ENCODE assay signal across 20 cellular contexts in genomic region chr4:70931359-70931758, GRCh38. TPM values are rescaled to one million over a fixed set of nuclear protein-coding genes. Genes with fewer than 3 reads are reported as not detected.
A peak's percentile ranks its signal among the peaks of the same experiment; 100 is the strongest.
DNase-seq lines count a peak whose midpoint lies in the region; ATAC-seq, FAIRE-seq and TF ChIP-seq lines count a peak whose summit lies in the region.
"Had no signal": no experiment of that assay in that cellular context is flagged by ENCODE, and none has a peak within 500 bp of the region (broad histone marks: within the 10 kb centered on the region; RNA-seq: fewer than 3 reads in every experiment).

No MANE protein-coding gene starts in this region.

- H3K56ac ChIP-seq in H1 (replicated peaks; ENCODE audit: insufficient read length, low read depth, low read length), result no peak overlapping the region

- H4K91ac ChIP-seq in H1 (replicated peaks; ENCODE audit: insufficient read length, low read length), result no peak overlapping the region

- no peak overlapping the region for H3K4ac ChIP-seq in H1 (replicated peaks; ENCODE audit: insufficient read length, low read depth, low read length)

- no peaks in the 10 kb centered on the region for H3K23me2 ChIP-seq in H1 (ENCODE audit: low read depth, low read length)

- H3K18ac ChIP-seq in H1 (ENCODE audit: extremely low read depth, low read length), result no peak overlapping the region

- H3K9ac ChIP-seq in OCI-LY1 (ENCODE audit: low read length), result peak overlapping the region; percentile 52
- no peak overlapping the region for H3K9ac ChIP-seq in H1 (replicated peaks in 1 of 4; ENCODE audit: extremely low read depth in 1 of 4, low read depth in 3 of 4, low read length in 3 of 4)

- peak overlapping the region; percentile 48; the same call in 1 of the 2 replicates for H3K27ac Mint-ChIP-seq in GM23338
- H3K27ac Mint-ChIP-seq in stimulated activated memory B cell treated with anti-CD40 and anti-IgM and Interleukin-4, amounts not matched to agents 10 μg/mL and 1 μg/mL and 100 μg/mL, for 72 hours, result peak overlapping the region; percentile 76

- H2AFZ ChIP-seq in GM23338 (no peak overlapping the region), OCI-LY1 (ENCODE audit: low read length) (no peak overlapping the region), H1 (ENCODE audit: low read length) (no peak overlapping the region)

- H3K14ac ChIP-seq in H1 (ENCODE audit: insufficient read length), result no peak overlapping the region

- peaks cover 20% of the 10 kb centered on the region for H3K4me1 Mint-ChIP-seq in GM23338
- peaks cover 42% of the 10 kb centered on the region for H3K4me1 Mint-ChIP-seq in stimulated activated memory B cell treated with anti-CD40 and anti-IgM and Interleukin-4, amounts not matched to agents 10 μg/mL and 1 μg/mL and 100 μg/mL, for 72 hours

- H2BK120ac ChIP-seq in H1 (replicated peaks; ENCODE audit: low read depth, low read length), result no peak overlapping the region

- no peak for DNase-seq in GM23338 (ENCODE audit: low spot score)
- DNase-seq in H1 (ENCODE audit: low read depth in 1 of 2, low spot score in 2 of 2), result no peak
- DNase-seq in retina, result no peak
- DNase-seq in mesenteric fat pad (ENCODE audit: low spot score), result no peak
- DNase-seq in NCI-H510A treated with DMSO at 0.1 percent for 48 hours (lab: John Stamatoyannopoulos, UW), result no peak
- DNase-seq: ACHN, AML-193, H7, KBM-7, NCI-H1048, NCI-H2081, NCI-H82, Peyer's patch, T-cell had no signal

- H3K9me2 ChIP-seq in GM23338 (ENCODE audit: insufficient read depth), result no peaks in the 10 kb centered on the region
- H3K9me2 ChIP-seq in OCI-LY1 (ENCODE audit: low read depth, low read length), result no peaks in the 10 kb centered on the region

- H2BK5ac ChIP-seq in H1 (ENCODE audit: low read depth, low read length), result peak overlapping the region; percentile 6; the same call in 1 of the 2 replicates

- peaks cover 15% of the 10 kb centered on the region; the same call in 2 of the 3 replicates for H3K36me3 Mint-ChIP-seq in GM23338 (ENCODE audit: low read depth)
- H3K36me3 Mint-ChIP-seq in stimulated activated memory B cell treated with anti-CD40 and anti-IgM and Interleukin-4, amounts not matched to agents 10 μg/mL and 1 μg/mL and 100 μg/mL, for 72 hours, result peaks cover 2% of the 10 kb centered on the region

- H2BK12ac ChIP-seq in H1 (ENCODE audit: low read depth, low read length), result no peak overlapping the region

- no peak overlapping the region for H2BK20ac ChIP-seq in H1 (ENCODE audit: low read length)

- H3K4me3 Mint-ChIP-seq in GM23338, result no peak overlapping the region
- no peak overlapping the region for H3K4me3 Mint-ChIP-seq in stimulated activated memory B cell treated with anti-CD40 and anti-IgM and Interleukin-4, amounts not matched to agents 10 μg/mL and 1 μg/mL and 100 μg/mL, for 72 hours
- H3K4me3 Mint-ChIP-seq: T-cell had no signal

- H3K4me1 ChIP-seq in GM23338 (ENCODE audit: insufficient read depth), result peaks cover 15% of the 10 kb centered on the region
- H3K4me1 ChIP-seq in OCI-LY1 (ENCODE audit: insufficient read depth, low read length, severe bottlenecking), result peaks cover 51% of the 10 kb centered on the region
- H3K4me1 ChIP-seq in H1 (replicated peaks in 1 of 4; ENCODE audit: control insufficient read depth in 3 of 4, insufficient read depth in 4 of 4, low read length in 3 of 4), result peaks cover 0 to 4% (median under 1%) of the 10 kb centered on the region in 4 experiments; a peak in 4 of 7 replicates
- H3K4me1 ChIP-seq: Peyer's patch had no signal

- H3K4me2 ChIP-seq in GM23338 (no peak overlapping the region), OCI-LY1 (ENCODE audit: low read length) (peak overlapping the region; percentile 47), H1 (ENCODE audit: insufficient read depth in 1 of 2, low read depth in 2 of 2, low read length in 2 of 2) (no peak overlapping the region)

- H3K4me3 ChIP-seq in GM23338 (no peak overlapping the region), OCI-LY1 (ENCODE audit: low read depth, low read length, poor library complexity, severe bottlenecking) (peak overlapping the region; percentile 10), H1 (ENCODE audit: extremely low read depth in 1 of 4, insufficient read depth in 2 of 4, low read depth in 3 of 4, low read length in 4 of 4) (no peak overlapping the region)
- H3K4me3 ChIP-seq: Peyer's patch, SK-N-MC had no signal

- no peaks in the 10 kb centered on the region for H3K36me3 ChIP-seq in GM23338 (ENCODE audit: insufficient read depth)
- H3K36me3 ChIP-seq in OCI-LY1 (ENCODE audit: insufficient read depth, low read length), result peaks cover 21% of the 10 kb centered on the region
- no peaks in the 10 kb centered on the region for H3K36me3 ChIP-seq in H1 (ENCODE audit: control insufficient read depth in 2 of 4, insufficient read depth in 4 of 4, low read length in 3 of 4)
- H3K36me3 ChIP-seq: Peyer's patch had no signal

- TF ChIP-seq CTCF in GM23338 (conservative IDR thresholded peaks at IDR 0.05; ENCODE audit: low read depth in 2 of 2) (no peak), OCI-LY1 (IDR thresholded peaks at IDR 0.05; ENCODE audit: low read length) (no peak), H1 (IDR thresholded peaks at IDR 0.05; ENCODE audit: control extremely low read depth in 1 of 3, insufficient read depth in 1 of 3, low read depth in 1 of 3, low read length in 3 of 3) (no peak)

- H3K9me3 ChIP-seq in OCI-LY1 (ENCODE audit: low read length) (0 out of 2 replicates have a peak, but pooled peaks cover 2% of the 10 kb centered on the region), H1 (ENCODE audit: insufficient read depth in 2 of 2, low read depth in 1 of 2, low read length in 1 of 2) (no peaks in the 10 kb centered on the region)
- H3K9me3 ChIP-seq: Peyer's patch had no signal

- H2AK5ac ChIP-seq in H1 (ENCODE audit: low read depth, low read length), result no peak overlapping the region

- FAIRE-seq in H1 (lab: Jason Lieb, UNC), result no peak
- FAIRE-seq: HTR-8/SVneo had no signal

- peaks cover 8% of the 10 kb centered on the region for H3K79me1 ChIP-seq in H1 (ENCODE audit: low read depth, low read length)

- no peaks in the 10 kb centered on the region for H3K27me3 ChIP-seq in GM23338 (ENCODE audit: insufficient read depth)
- no peaks in the 10 kb centered on the region for H3K27me3 ChIP-seq in OCI-LY1 (ENCODE audit: insufficient read depth, low read length)
- no peaks in the 10 kb centered on the region for H3K27me3 ChIP-seq in H1 (replicated peaks in 1 of 4; ENCODE audit: control insufficient read depth in 3 of 4, extremely low read depth in 1 of 4, insufficient read depth in 3 of 4, low read length in 3 of 4)
- H3K27me3 ChIP-seq: Peyer's patch had no signal

- no peaks in the 10 kb centered on the region for H3K9me3 Mint-ChIP-seq in GM23338
- H3K9me3 Mint-ChIP-seq in stimulated activated memory B cell treated with anti-CD40 and anti-IgM and Interleukin-4, amounts not matched to agents 10 μg/mL and 1 μg/mL and 100 μg/mL, for 72 hours, result no peaks in the 10 kb centered on the region
- H3K9me3 Mint-ChIP-seq: T-cell had no signal

- POLR2A ChIA-PET in H1 (lab: Charles Lee; ENCODE audit: partially characterized antibody), result no interaction called here

- H3K27ac ChIP-seq in GM23338 (ENCODE audit: low read depth) (no peak overlapping the region), OCI-LY1 (ENCODE audit: low read depth, low read length, poor library complexity, severe bottlenecking) (peak overlapping the region; percentile 92), H1 (ENCODE audit: low read depth, low read length) (no peak overlapping the region)
- H3K27ac ChIP-seq: HL-60, Peyer's patch, SK-N-MC had no signal

- peaks cover 99% of the 10 kb centered on the region for H3K79me2 ChIP-seq in GM23338 (replicated peaks; ENCODE audit: insufficient read depth)
- peaks cover 63% of the 10 kb centered on the region for H3K79me2 ChIP-seq in OCI-LY1 (ENCODE audit: insufficient read depth, low read length)
- peaks cover 3 to 87% of the 10 kb centered on the region in 2 experiments for H3K79me2 ChIP-seq in H1 (ENCODE audit: control insufficient read depth in 1 of 2, insufficient read depth in 2 of 2, low read length in 2 of 2)

- TF ChIP-seq RAD21 in H1 (IDR thresholded peaks at IDR 0.05 in 1 of 2, conservative IDR thresholded peaks at IDR 0.05 in 1 of 2; ENCODE audit: low read depth in 2 of 2, low read length in 2 of 2), result no peak

- no peak overlapping the region for H4K5ac ChIP-seq in H1 (ENCODE audit: insufficient read length, low read depth, low read length)

- H4K8ac ChIP-seq in H1 (ENCODE audit: extremely low read depth, insufficient read depth, low read length), result no peak overlapping the region

- peaks cover 3% of the 10 kb centered on the region for H3K27me3 Mint-ChIP-seq in GM23338 (ENCODE audit: insufficient read depth, low read depth, poor library complexity)
- H3K27me3 Mint-ChIP-seq in stimulated activated memory B cell treated with anti-CD40 and anti-IgM and Interleukin-4, amounts not matched to agents 10 μg/mL and 1 μg/mL and 100 μg/mL, for 72 hours, result no peaks in the 10 kb centered on the region
- H3K27me3 Mint-ChIP-seq: T-cell had no signal

- H3F3A ChIP-seq in GM23338 (replicated peaks; ENCODE audit: low read depth) (no peaks in the 10 kb centered on the region), OCI-LY1 (ENCODE audit: insufficient read depth, low read length) (peaks cover 2% of the 10 kb centered on the region; the same call in 1 of the 2 replicates)

- TF ChIP-seq POLR2A in H1 (IDR thresholded peaks at IDR 0.05; ENCODE audit: control extremely low read depth in 1 of 2, low read depth in 2 of 2, low read length in 2 of 2), result no peak

- WGBS in H1 (ENCODE audit: extremely low coverage in 1 of 2, insufficient coverage in 1 of 2, insufficient read length in 1 of 2, insufficient replicate concordance in 2 of 2, low coverage in 1 of 2, low lambda C conversion rate in 2 of 2, missing lambda C conversion rate in 1 of 2), 2 experiments, result 85% methylated on average over 1 of the region's 1 CpG; no CpG with 5 or more reads in 1 of the 2 experiments

- no peak overlapping the region for H2BK15ac ChIP-seq in H1 (ENCODE audit: low read length)

- H4K20me1 ChIP-seq in GM23338 (replicated peaks; ENCODE audit: insufficient read depth), result 0 out of 2 replicates have a peak, but pooled peaks cover 10% of the 10 kb centered on the region
- no peaks in the 10 kb centered on the region for H4K20me1 ChIP-seq in OCI-LY1 (ENCODE audit: insufficient read depth, low read length)
- peaks cover 0 to 2% of the 10 kb centered on the region in 2 experiments for H4K20me1 ChIP-seq in H1 (replicated peaks in 1 of 2; ENCODE audit: control insufficient read depth in 1 of 2, insufficient read depth in 2 of 2, low read length in 2 of 2)

- ATAC-seq in GM23338, result no peak
- ATAC-seq in stimulated activated memory B cell treated with anti-CD40 and anti-IgM and Interleukin-4, amounts not matched to agents 10 μg/mL and 1 μg/mL and 100 μg/mL, for 72 hours, result no peak
- ATAC-seq: Right ventricle myocardium inferior, T-cell had no signal

- no peak for TF ChIP-seq EP300 in H1 (IDR thresholded peaks at IDR 0.05; ENCODE audit: borderline replicate concordance in 1 of 2, low read depth in 2 of 2, low read length in 2 of 2)

- H3K23ac ChIP-seq in H1 (ENCODE audit: insufficient read length), result no peak overlapping the region

- CTCF ChIA-PET in H1 (lab: Charles Lee; ENCODE audit: partially characterized antibody), result interaction anchor here (0.6 to 1.0 kb wide), 2 partner anchors 8 to 237 kb away, joined by 3 read pairs; no protein-coding TSS in a partner anchor

RNA-seq across cellular contexts. Expression of gene MOB1B, which starts 29.2 kb away (rescaled TPM):
- total RNA-seq in GM23338 (2014; rRNA removed; shearing (Covaris generic)), result 30.2 and 40.4 TPM in 2 replicates
- polyA plus RNA-seq in GM23338 (2016; fragmentation: Nextera tagmentation; extraction: Ambion mirVana) (7.3 and 7.9 TPM in 2 replicates), H1 (2011; rRNA removed) (3.8 TPM in 2 replicates)
- total RNA-seq in H1 (2021; fragmentation: NEBNext Ultra II Directional; extraction: Animal tissue kit (Norgen Biotek cat#: 25700)), result 31.1 and 33.5 TPM in 2 replicates
- 5.4 TPM for polyA plus RNA-seq in H1 (2011; cell fraction: cytosol; rRNA removed)
- 4.7 TPM for polyA plus RNA-seq in H1 (2011; cell fraction: nucleus; rRNA removed)
- polyA plus RNA-seq in H1 (2012, experiment 1 of 2), result 3.6 to 10.1 TPM (median 7.9 TPM) in 4 replicates
- polyA plus RNA-seq in H1 (2012, experiment 2 of 2), result 0.80 TPM
- polyA plus RNA-seq in H1 (2013, experiment 1 of 2), result 11.8 TPM
- polyA plus RNA-seq in H1 (2013, experiment 2 of 2), result 11.7 TPM
- polyA minus RNA-seq in H1 (2011; rRNA and poly(A)+ RNA removed), result 26.2 and 41.0 TPM in 2 replicates
- polyA minus RNA-seq in H1 (2011; cell fraction: cytosol; rRNA and poly(A)+ RNA removed), result 36.5 TPM
- 21.6 TPM for polyA minus RNA-seq in H1 (2011; cell fraction: nucleus; rRNA and poly(A)+ RNA removed)
- total RNA-seq in mesenteric fat pad, result 20.3 TPM
